1 cellular context compared by ENCODE assay signal in genomic region chr12:109277899-109278762, GRCh38.
A peak's percentile ranks its signal among the peaks of the same experiment; 100 is the strongest.
TF ChIP-seq lines count a peak whose summit lies in the region.

No MANE protein-coding gene starts in this region.

TF ChIP-seq in HepG2, 621 proteins besides CTCF, POLR2A, EP300 and RAD21 (continued from another document and continues in another):
- no peak for TF ChIP-seq ZNF414 (CRISPR knock-in tag; IDR thresholded peaks at IDR 0.05)
- TF ChIP-seq PLRG1 (conservative IDR thresholded peaks at IDR 0.05) = no peak
- no peak for TF ChIP-seq ZNF260 (CRISPR knock-in tag; IDR thresholded peaks at IDR 0.05; ENCODE audit: borderline replicate concordance, low read depth)
- TF ChIP-seq IRF1 (CRISPR knock-in tag; IDR thresholded peaks at IDR 0.05; ENCODE audit: low read depth) = no peak
- TF ChIP-seq ZNF883 (CRISPR knock-in tag; IDR thresholded peaks at IDR 0.05; ENCODE audit: not compliant biosample characterization) = peak; percentile 52
- TF ChIP-seq ZMYM2 (CRISPR knock-in tag; IDR thresholded peaks at IDR 0.05) = no peak
- no peak for TF ChIP-seq FOXM1 (CRISPR knock-in tag; IDR thresholded peaks at IDR 0.05)
- no peak; the same call in 1 of the 2 replicates for TF ChIP-seq ZSCAN21 (CRISPR knock-in tag; IDR thresholded peaks at IDR 0.05; ENCODE audit: borderline replicate concordance)
- TF ChIP-seq ZNF501 (CRISPR knock-in tag; IDR thresholded peaks at IDR 0.05) = no peak
- peak; percentile 38; the same call in 1 of the 2 replicates for TF ChIP-seq ZNF337 (CRISPR knock-in tag; IDR thresholded peaks at IDR 0.05; ENCODE audit: borderline replicate concordance, low read depth)
- no peak for TF ChIP-seq SUZ12 (IDR thresholded peaks at IDR 0.05; ENCODE audit: low read depth, low read length)
- TF ChIP-seq CBX5 (CRISPR knock-in tag; IDR thresholded peaks at IDR 0.05; ENCODE audit: borderline replicate concordance) = peak; percentile 63; the same call in 1 of the 2 replicates
- no peak for TF ChIP-seq HDAC6 (IDR thresholded peaks at IDR 0.05; ENCODE audit: low read depth, low read length)
- TF ChIP-seq ATRX (CRISPR knock-in tag; IDR thresholded peaks at IDR 0.05; ENCODE audit: borderline replicate concordance) = no peak
- TF ChIP-seq ISL2 (CRISPR knock-in tag; IDR thresholded peaks at IDR 0.05) = peak; percentile 85
- no peak for TF ChIP-seq HIC2 (CRISPR knock-in tag; IDR thresholded peaks at IDR 0.05; ENCODE audit: low read depth)
- peak; percentile 90 for TF ChIP-seq NR2C2 (CRISPR knock-in tag; IDR thresholded peaks at IDR 0.05; ENCODE audit: borderline replicate concordance)
- no peak for TF ChIP-seq NCOA5 (CRISPR knock-in tag; IDR thresholded peaks at IDR 0.05)
- peak; percentile 54 for TF ChIP-seq ZNF281 (CRISPR knock-in tag; IDR thresholded peaks at IDR 0.05; ENCODE audit: borderline replicate concordance)
- no peak; the same call in 1 of the 2 replicates for TF ChIP-seq MYPOP (CRISPR knock-in tag; IDR thresholded peaks at IDR 0.05)
- TF ChIP-seq NPAS2 (CRISPR knock-in tag; IDR thresholded peaks at IDR 0.05; ENCODE audit: borderline replicate concordance) = no peak
- TF ChIP-seq ZNF569 (CRISPR knock-in tag; IDR thresholded peaks at IDR 0.05; ENCODE audit: borderline replicate concordance) = no peak
- no peak for TF ChIP-seq ZNF329 (CRISPR knock-in tag; IDR thresholded peaks at IDR 0.05; ENCODE audit: low read depth)
- TF ChIP-seq PLSCR1 (CRISPR knock-in tag; IDR thresholded peaks at IDR 0.05; ENCODE audit: borderline replicate concordance) = no peak
- no peak for TF ChIP-seq ZKSCAN5 (CRISPR knock-in tag; IDR thresholded peaks at IDR 0.05)
- no peak for TF ChIP-seq TSC22D2 (CRISPR knock-in tag; IDR thresholded peaks at IDR 0.05; ENCODE audit: borderline replicate concordance)
- peak; percentile 48 for TF ChIP-seq SMC3 (IDR thresholded peaks at IDR 0.05; ENCODE audit: low read length)
- no peak for TF ChIP-seq ZXDC (CRISPR knock-in tag; IDR thresholded peaks at IDR 0.05)
- no peak for TF ChIP-seq ZNF282 (IDR thresholded peaks at IDR 0.05; ENCODE audit: partially characterized antibody)
- TF ChIP-seq ZNF660 (CRISPR knock-in tag; IDR thresholded peaks at IDR 0.05; ENCODE audit: borderline replicate concordance, low read depth) = no peak
- TF ChIP-seq RBM39 (IDR thresholded peaks at IDR 0.05; ENCODE audit: low read depth, low read length, poor library complexity, severe bottlenecking) = no peak
- TF ChIP-seq TFDP2 (CRISPR knock-in tag; IDR thresholded peaks at IDR 0.05) = peak; percentile 44; the same call in 1 of the 2 replicates
- no peak for TF ChIP-seq ZNF513 (CRISPR knock-in tag; conservative IDR thresholded peaks at IDR 0.05)
- no peak for TF ChIP-seq ZNF484 (CRISPR knock-in tag; IDR thresholded peaks at IDR 0.05; ENCODE audit: borderline replicate concordance, low read depth)
- TF ChIP-seq MYC (CRISPR knock-in tag; IDR thresholded peaks at IDR 0.05; ENCODE audit: borderline replicate concordance) = no peak
- peak; percentile 77 for TF ChIP-seq MEF2D (CRISPR knock-in tag; IDR thresholded peaks at IDR 0.05)
- TF ChIP-seq AKAP8 (CRISPR knock-in tag; IDR thresholded peaks at IDR 0.05) = no peak
- no peak for TF ChIP-seq ZNF432 (CRISPR knock-in tag; IDR thresholded peaks at IDR 0.05; ENCODE audit: borderline replicate concordance)
- TF ChIP-seq ZNF251 (CRISPR knock-in tag; IDR thresholded peaks at IDR 0.05) = no peak
- TF ChIP-seq ZNF710 (CRISPR knock-in tag; IDR thresholded peaks at IDR 0.05; ENCODE audit: borderline replicate concordance) = peak; percentile 74; the same call in 1 of the 2 replicates
- no peak for TF ChIP-seq ZNF746 (CRISPR knock-in tag; IDR thresholded peaks at IDR 0.05)
- TF ChIP-seq ZBTB39 (CRISPR knock-in tag; IDR thresholded peaks at IDR 0.05) = no peak
- no peak for TF ChIP-seq ZNF891 (CRISPR knock-in tag; IDR thresholded peaks at IDR 0.05)
- no peak for TF ChIP-seq ADNP (CRISPR knock-in tag; IDR thresholded peaks at IDR 0.05)
- TF ChIP-seq IRF9 (CRISPR knock-in tag; IDR thresholded peaks at IDR 0.05; ENCODE audit: borderline replicate concordance) = peak; percentile 55; the same call in 1 of the 2 replicates
